ENCODE assay signal across 8 cellular contexts in the genomic region with DNA sequence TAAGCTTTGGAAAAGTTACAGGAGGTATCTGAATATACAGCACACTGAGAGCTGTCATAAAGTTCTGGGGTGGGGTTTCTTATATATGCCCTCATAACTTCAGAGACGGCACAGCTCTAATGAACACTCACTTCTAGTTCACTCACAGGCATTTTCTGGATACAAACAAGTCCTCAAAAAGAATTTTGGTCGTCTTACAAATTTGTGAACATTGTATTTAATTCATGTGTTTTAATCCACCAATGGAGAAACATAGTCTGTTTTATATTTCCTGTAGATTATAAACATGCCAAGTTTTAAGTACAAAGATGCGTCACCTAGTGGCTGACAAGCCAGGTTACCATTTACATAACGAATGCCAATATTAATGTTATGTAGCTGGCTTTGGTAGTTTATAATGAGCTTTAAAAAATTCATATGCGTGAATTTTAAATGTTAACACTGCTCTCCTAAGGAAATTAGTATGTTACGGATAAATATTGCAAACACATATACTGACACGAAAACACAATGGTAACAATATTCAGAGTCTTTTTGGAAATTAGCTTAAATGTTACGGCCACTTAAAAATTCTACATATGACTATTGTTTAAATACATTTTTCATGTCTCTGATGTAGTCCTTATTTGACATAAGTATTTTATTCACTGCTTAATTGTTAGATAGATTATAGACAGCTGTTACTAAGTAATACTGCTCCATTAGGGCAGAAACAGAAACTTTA. TPM values are rescaled to one million over a fixed set of nuclear protein-coding genes. Genes with fewer than 3 reads are reported as not detected.
A peak's percentile ranks its signal among the peaks of the same experiment; 100 is the strongest.
DNase-seq lines count a peak whose midpoint lies in the region; ATAC-seq and TF ChIP-seq lines count a peak whose summit lies in the region.

No MANE protein-coding gene starts in this region.

- CTCF ChIA-PET in HEK293 (lab: Yijun Ruan, JAX), result interaction anchor here (0.7 kb wide), 1 partner anchor 161 kb away, joined by 3 read pairs; no protein-coding TSS in a partner anchor
- CTCF ChIA-PET in activated naive CD4-positive, alpha-beta T cell treated with anti-CD3 and anti-CD28 coated beads, Interleukin-2, amount 10 ng/mL, durations not matched to agents 7 days and 5 days (lab: Charles Lee), result no interaction called here

- peaks cover 5% of the 10 kb centered on the region for H3K4me1 ChIP-seq in HEK293 (ENCODE audit: control insufficient read depth, insufficient read depth, low read length)
- no peaks in the 10 kb centered on the region for H3K4me1 ChIP-seq in right cardiac atrium (ENCODE audit: control insufficient read depth, insufficient read depth, low read length)
- no peaks in the 10 kb centered on the region for H3K4me1 ChIP-seq in spleen

- no peak for TF ChIP-seq POLR2A in spleen (IDR thresholded peaks at IDR 0.05)

- no peaks in the 10 kb centered on the region for H3K36me3 Mint-ChIP-seq in activated naive CD4-positive, alpha-beta T cell treated with anti-CD3 and anti-CD28 coated beads, Interleukin-2, amount 10 ng/mL, durations not matched to agents 7 days and 5 days

- no peak overlapping the region for H3K27ac Mint-ChIP-seq in activated naive CD4-positive, alpha-beta T cell treated with anti-CD3 and anti-CD28 coated beads, Interleukin-2, amount 10 ng/mL, durations not matched to agents 7 days and 5 days

- TF ChIP-seq CTCF in HEK293 (tag by site-specific recombination; IDR thresholded peaks at IDR 0.05), result no peak
- TF ChIP-seq CTCF in WI38 (IDR thresholded peaks at IDR 0.05; ENCODE audit: low read depth, low read length), result no peak; the same call in 1 of the 2 replicates
- TF ChIP-seq CTCF in spleen (IDR thresholded peaks at IDR 0.05 in 8 of 11, conservative IDR thresholded peaks at IDR 0.05 in 3 of 11), result peak in 4 of 11 experiments; percentile 5 to 14 (median 12)

- POLR2A ChIA-PET in HEK293 (lab: Yijun Ruan, JAX), result no interaction called here

- 43% methylated on average over 8 of the region's 8 CpGs for WGBS in right cardiac atrium
- WGBS in spleen, 5 donors, result 69 to 82% (median 75%) methylated on average over 8 of the region's 8 CpGs

- H3K9me3 ChIP-seq in HEK293 (ENCODE audit: control insufficient read depth, insufficient read depth, low read depth, low read length) (no peaks in the 10 kb centered on the region), right cardiac atrium (ENCODE audit: control insufficient read depth, low read length) (no peaks in the 10 kb centered on the region), spleen (no peaks in the 10 kb centered on the region)

- DNase-seq in right cardiac atrium (no peak), spleen (no peak), GF-D8 (lab: John Stamatoyannopoulos, UW) (no peak), OCI-M2 (lab: John Stamatoyannopoulos, UW; ENCODE audit: unreplicated experiment) (no peak)
- DNase-seq in activated CD4-positive, alpha-beta T cell treated with anti-CD3 and anti-CD28 coated beads, Interleukin-2, amount 50 U/mL, for 1 hour, result no peak
- no peak for DNase-seq in activated naive CD4-positive, alpha-beta T cell treated with anti-CD3 and anti-CD28 coated beads, Interleukin-2, amount 10 ng/mL, durations not matched to agents 7 days and 5 days

- H3K27me3 ChIP-seq in right cardiac atrium (ENCODE audit: control insufficient read depth, insufficient read depth) (no peaks in the 10 kb centered on the region), spleen (replicated peaks in 1 of 7) (no peaks in the 10 kb centered on the region)

- H3K36me3 ChIP-seq in HEK293 (ENCODE audit: control insufficient read depth in 2 of 2, insufficient read depth in 1 of 2, low read length in 2 of 2) (no peaks in the 10 kb centered on the region), spleen (no peaks in the 10 kb centered on the region)

- H3K27ac ChIP-seq in HEK293 (ENCODE audit: extremely low read depth, low read depth, low read length) (no peak overlapping the region), right cardiac atrium (ENCODE audit: low read length) (no peak overlapping the region), spleen (peak overlapping the region in 7 of 8 donors; percentile 23 to 72 (median 58))

- intact Hi-C loops in right cardiac atrium (cut with DNase I), result loop anchor here in 3 of 4 donors (10.0 kb wide), 2 partner anchors 192 to 452 kb away; no protein-coding TSS in a partner anchor
- intact Hi-C loops in spleen (cut with DNase I; ENCODE audit: low total_unique reads), result no loop called here

- no peaks in the 10 kb centered on the region for H3K9me3 Mint-ChIP-seq in activated naive CD4-positive, alpha-beta T cell treated with anti-CD3 and anti-CD28 coated beads, Interleukin-2, amount 10 ng/mL, durations not matched to agents 7 days and 5 days

- H3K4me3 ChIP-seq in HEK293 (ENCODE audit: low read depth, low read length) (no peak overlapping the region), WI38 (ENCODE audit: low read depth, low read length) (peak overlapping the region; percentile 86), right cardiac atrium (ENCODE audit: low read length) (peak overlapping the region; percentile 76), spleen (peak overlapping the region in 7 of 8 donors; percentile 0 to 57 (median 30))

- ATAC-seq in right cardiac atrium, result no peak

- no peak overlapping the region for H3K4me3 Mint-ChIP-seq in activated naive CD4-positive, alpha-beta T cell treated with anti-CD3 and anti-CD28 coated beads, Interleukin-2, amount 10 ng/mL, durations not matched to agents 7 days and 5 days

- peaks cover 3% of the 10 kb centered on the region for H3K27me3 Mint-ChIP-seq in activated naive CD4-positive, alpha-beta T cell treated with anti-CD3 and anti-CD28 coated beads, Interleukin-2, amount 10 ng/mL, durations not matched to agents 7 days and 5 days

- no peaks in the 10 kb centered on the region for H3K4me1 Mint-ChIP-seq in activated naive CD4-positive, alpha-beta T cell treated with anti-CD3 and anti-CD28 coated beads, Interleukin-2, amount 10 ng/mL, durations not matched to agents 7 days and 5 days

TF ChIP-seq in HEK293, 187 proteins besides CTCF, POLR2A, EP300 and RAD21:
- TF ChIP-seq ZNF654 (tag by site-specific recombination; IDR thresholded peaks at IDR 0.05; ENCODE audit: low read depth) (peak; percentile 27), ZNF677 (tag by site-specific recombination; IDR thresholded peaks at IDR 0.05) (no peak)

RNA-seq across cellular contexts. Expression of gene COL3A1, which starts 2.5 kb away (rescaled TPM):
- total RNA-seq in right cardiac atrium (100 to 1,000 TPM; 104 to 343 (median 177) TPM), spleen (100 to 1,000 TPM in 6 of 7 donors, 10 to 100 TPM in 1; 67.6 to 397 (median 184) TPM)
- polyA plus RNA-seq in right cardiac atrium (48.2 TPM), spleen (10 to 100 TPM; 24.9 to 59.3 (median 43.4) TPM)

Comparison
In these comparisons a context has a peak if more than half of its experiments do, and no peak if none do; other contexts are left out.
1. H3K27ac ChIP-seq: peak in spleen (7 of 8); none in HEK293 (single experiment) and right cardiac atrium (single experiment).